In the genomic region with DNA sequence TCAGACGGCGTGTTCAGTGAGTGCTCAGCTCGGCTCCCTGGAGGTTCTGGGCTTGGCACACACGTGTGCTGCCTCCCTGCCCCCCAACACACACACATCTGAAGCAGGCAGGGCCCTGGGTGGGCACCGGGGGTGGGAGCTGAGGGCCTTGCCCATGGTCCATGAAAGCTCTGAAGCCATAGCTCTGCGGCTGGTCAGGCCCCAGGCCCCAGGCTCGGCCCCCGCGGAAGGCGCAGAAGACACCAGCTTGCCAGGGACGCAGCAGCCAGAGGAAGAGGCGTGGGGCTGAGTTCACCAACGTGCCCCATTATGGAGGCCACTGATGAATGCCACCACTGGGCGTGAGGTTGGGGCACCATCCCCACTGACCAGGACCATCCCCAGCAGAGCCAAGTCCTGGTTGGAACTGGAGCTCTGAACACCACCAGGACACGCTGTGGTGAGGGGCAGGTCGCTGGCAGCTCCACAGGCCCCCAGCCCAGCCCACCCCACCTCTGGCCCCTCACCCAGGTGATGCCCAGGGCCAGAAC, we compare ENCODE assay signal across 1 cellular context.
TF ChIP-seq lines count a peak whose summit lies in the region.

No MANE protein-coding gene starts in this region.

TF ChIP-seq in K562, 482 proteins besides CTCF, POLR2A, EP300 and RAD21:
- TF ChIP-seq RBM22 (IDR thresholded peaks at IDR 0.05; ENCODE audit: low read depth, low read length, poor library complexity, severe bottlenecking) = peak; percentile 88
- peak; percentile 72 for TF ChIP-seq POLR2G (IDR thresholded peaks at IDR 0.05; ENCODE audit: low read depth, low read length)
- peak; percentile 56 for TF ChIP-seq FIP1L1 (IDR thresholded peaks at IDR 0.05; ENCODE audit: low read depth, low read length, poor library complexity, severe bottlenecking)
- no peak for TF ChIP-seq ID3 (CRISPR knock-in tag; IDR thresholded peaks at IDR 0.05)
- no peak for TF ChIP-seq ID3 (tag; IDR thresholded peaks at IDR 0.05)
- no peak for TF ChIP-seq SMARCC2 (IDR thresholded peaks at IDR 0.05; ENCODE audit: low read depth)
- peak; percentile 29; the same call in 1 of the 2 replicates for TF ChIP-seq RBFOX2 (IDR thresholded peaks at IDR 0.05; ENCODE audit: low read depth, low read length)
- TF ChIP-seq, protein P1, sequence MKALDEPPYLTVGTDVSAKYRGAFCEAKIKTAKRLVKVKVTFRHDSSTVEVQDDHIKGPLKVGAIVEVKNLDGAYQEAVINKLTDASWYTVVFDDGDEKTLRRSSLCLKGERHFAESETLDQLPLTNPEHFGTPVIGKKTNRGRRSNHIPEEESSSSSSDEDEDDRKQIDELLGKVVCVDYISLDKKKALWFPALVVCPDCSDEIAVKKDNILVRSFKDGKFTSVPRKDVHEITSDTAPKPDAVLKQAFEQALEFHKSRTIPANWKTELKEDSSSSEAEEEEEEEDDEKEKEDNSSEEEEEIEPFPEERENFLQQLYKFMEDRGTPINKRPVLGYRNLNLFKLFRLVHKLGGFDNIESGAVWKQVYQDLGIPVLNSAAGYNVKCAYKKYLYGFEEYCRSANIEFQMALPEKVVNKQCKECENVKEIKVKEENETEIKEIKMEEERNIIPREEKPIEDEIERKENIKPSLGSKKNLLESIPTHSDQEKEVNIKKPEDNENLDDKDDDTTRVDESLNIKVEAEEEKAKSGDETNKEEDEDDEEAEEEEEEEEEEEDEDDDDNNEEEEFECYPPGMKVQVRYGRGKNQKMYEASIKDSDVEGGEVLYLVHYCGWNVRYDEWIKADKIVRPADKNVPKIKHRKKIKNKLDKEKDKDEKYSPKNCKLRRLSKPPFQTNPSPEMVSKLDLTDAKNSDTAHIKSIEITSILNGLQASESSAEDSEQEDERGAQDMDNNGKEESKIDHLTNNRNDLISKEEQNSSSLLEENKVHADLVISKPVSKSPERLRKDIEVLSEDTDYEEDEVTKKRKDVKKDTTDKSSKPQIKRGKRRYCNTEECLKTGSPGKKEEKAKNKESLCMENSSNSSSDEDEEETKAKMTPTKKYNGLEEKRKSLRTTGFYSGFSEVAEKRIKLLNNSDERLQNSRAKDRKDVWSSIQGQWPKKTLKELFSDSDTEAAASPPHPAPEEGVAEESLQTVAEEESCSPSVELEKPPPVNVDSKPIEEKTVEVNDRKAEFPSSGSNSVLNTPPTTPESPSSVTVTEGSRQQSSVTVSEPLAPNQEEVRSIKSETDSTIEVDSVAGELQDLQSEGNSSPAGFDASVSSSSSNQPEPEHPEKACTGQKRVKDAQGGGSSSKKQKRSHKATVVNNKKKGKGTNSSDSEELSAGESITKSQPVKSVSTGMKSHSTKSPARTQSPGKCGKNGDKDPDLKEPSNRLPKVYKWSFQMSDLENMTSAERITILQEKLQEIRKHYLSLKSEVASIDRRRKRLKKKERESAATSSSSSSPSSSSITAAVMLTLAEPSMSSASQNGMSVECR (CRISPR knock-in tag; IDR thresholded peaks at IDR 0.05) = no peak
- TF ChIP-seq RBM14 (IDR thresholded peaks at IDR 0.05; ENCODE audit: borderline replicate concordance, insufficient read depth, low read depth, low read length) = 0 out of 2 replicates have a peak, but pooled peaks have one; percentile 56
- no peak for TF ChIP-seq EHMT2 (IDR thresholded peaks at IDR 0.05)
- no peak for TF ChIP-seq GATAD2B (IDR thresholded peaks at IDR 0.05; ENCODE audit: borderline replicate concordance)
- TF ChIP-seq ESRRB (CRISPR knock-in tag; IDR thresholded peaks at IDR 0.05; ENCODE audit: borderline replicate concordance) = no peak
- no peak for TF ChIP-seq ATF2 (CRISPR knock-in tag; IDR thresholded peaks at IDR 0.05)
- no peak for TF ChIP-seq NR2C2 (CRISPR knock-in tag; IDR thresholded peaks at IDR 0.05)
- no peak for TF ChIP-seq NR2C2 (tag; IDR thresholded peaks at IDR 0.05)
